Comparison of ENCODE assay signal across 9 cellular contexts in genomic region chr3:47010050-47010712, GRCh38. TPM values are rescaled to one million over a fixed set of nuclear protein-coding genes. Genes with fewer than 3 reads are reported as not detected.
DNase-seq lines count a peak whose midpoint lies in the region; ATAC-seq and TF ChIP-seq lines count a peak whose summit lies in the region.
"Had no signal": no experiment of that assay in that cellular context is flagged by ENCODE, and none has a peak within 500 bp of the region (broad histone marks: within the 10 kb centered on the region; RNA-seq: fewer than 3 reads in every experiment).

No MANE protein-coding gene starts in this region.

- peak overlapping the region; percentile 59 for H3K27ac Mint-ChIP-seq in activated naive CD4-positive, alpha-beta T cell treated with anti-CD3 and anti-CD28 coated beads, Interleukin-2, amount 50 U/mL, for 24 hours

- no peak for TF ChIP-seq POLR2A in gastrocnemius medialis (IDR thresholded peaks at IDR 0.05)
- no peak for TF ChIP-seq POLR2A in GM18505 (IDR thresholded peaks at IDR 0.05; ENCODE audit: borderline replicate concordance, extremely low read depth, insufficient read depth, insufficient read length)

- H3K36me3 ChIP-seq in gastrocnemius medialis, result peaks cover 0 to 5% of the 10 kb centered on the region in 2 donors

- H3K4me3 ChIP-seq in right cardiac atrium (ENCODE audit: low read length), result peak overlapping the region; percentile 46
- H3K4me3 ChIP-seq in gastrocnemius medialis, result peak overlapping the region; percentile 55 to 71 (median 66)

- TF ChIP-seq CTCF in GM13976 (IDR thresholded peaks at IDR 0.05; ENCODE audit: borderline replicate concordance, control extremely low read depth, extremely low read depth, insufficient read depth, missing control alignments), result no peak
- no peak for TF ChIP-seq CTCF in gastrocnemius medialis (IDR thresholded peaks at IDR 0.05 in 4 of 5, conservative IDR thresholded peaks at IDR 0.05 in 1 of 5)

- H3K4me3 Mint-ChIP-seq in activated naive CD4-positive, alpha-beta T cell treated with anti-CD3 and anti-CD28 coated beads, Interleukin-2, amount 50 U/mL, for 24 hours, result peak overlapping the region; percentile 66

- ATAC-seq in right cardiac atrium (peak; percentile 4 to 29), gastrocnemius medialis (no peak), GM18505 (IDR thresholded peaks at IDR 0.05; ENCODE audit: unreplicated experiment) (no peak)

- H3K27me3 Mint-ChIP-seq in activated naive CD4-positive, alpha-beta T cell treated with anti-CD3 and anti-CD28 coated beads, Interleukin-2, amount 50 U/mL, for 24 hours, result no peaks in the 10 kb centered on the region

- in situ Hi-C loops in GM13976 (cut with MboI; ENCODE audit: low sequenced_read_pairs, unreplicated experiment), result loop anchor here (25.0 kb wide), 1 partner anchor 352 kb away; no protein-coding TSS in a partner anchor
- in situ Hi-C loops in gastrocnemius medialis (cut with MboI; ENCODE audit: low sequenced_read_pairs in 4 of 4), result loop anchor here in 1 of 4 donors (25.0 kb wide), 1 partner anchor 323 kb away; the partner anchor contains the start of gene ALS2CL

- H3K4me1 Mint-ChIP-seq in activated naive CD4-positive, alpha-beta T cell treated with anti-CD3 and anti-CD28 coated beads, Interleukin-2, amount 50 U/mL, for 24 hours, result peaks cover 4% of the 10 kb centered on the region

- intact Hi-C loops in right cardiac atrium (cut with DNase I), result no loop called here
- intact Hi-C loops in gastrocnemius medialis (cut with DNase I; ENCODE audit: low total_unique reads), result no loop called here

- H3K27me3 ChIP-seq in right cardiac atrium (ENCODE audit: control insufficient read depth, insufficient read depth) (no peaks in the 10 kb centered on the region), gastrocnemius medialis (no peaks in the 10 kb centered on the region)

- H3K27ac ChIP-seq in right cardiac atrium (ENCODE audit: low read length), result peak overlapping the region; percentile 82
- H3K27ac ChIP-seq in gastrocnemius medialis, result peak overlapping the region; percentile 85 to 88 (median 86)

- H3K36me3 Mint-ChIP-seq in activated naive CD4-positive, alpha-beta T cell treated with anti-CD3 and anti-CD28 coated beads, Interleukin-2, amount 50 U/mL, for 24 hours, result no peaks in the 10 kb centered on the region

- H3K4me1 ChIP-seq in right cardiac atrium (ENCODE audit: control insufficient read depth, insufficient read depth, low read length), result no peaks in the 10 kb centered on the region
- peaks cover 5 to 18% of the 10 kb centered on the region in 2 donors for H3K4me1 ChIP-seq in gastrocnemius medialis

- 64% methylated on average over 27 of the region's 27 CpGs for WGBS in right cardiac atrium

- H3K9me3 Mint-ChIP-seq in activated naive CD4-positive, alpha-beta T cell treated with anti-CD3 and anti-CD28 coated beads, Interleukin-2, amount 50 U/mL, for 24 hours, result no peaks in the 10 kb centered on the region

- H3K9me3 ChIP-seq in right cardiac atrium (ENCODE audit: control insufficient read depth, low read length), result no peaks in the 10 kb centered on the region
- no peaks in the 10 kb centered on the region for H3K9me3 ChIP-seq in gastrocnemius medialis

- DNase-seq in GM13976 (ENCODE audit: low spot score), result peak; percentile 22
- peak; percentile 32 to 79 (median 62) for DNase-seq in right cardiac atrium
- no peak for DNase-seq in gastrocnemius medialis
- DNase-seq in AG20443 (ENCODE audit: low spot score), result no peak
- DNase-seq in NCI-H2196 treated with DMSO at 0.1 percent for 48 hours (lab: John Stamatoyannopoulos, UW; ENCODE audit: unreplicated experiment), result no peak
- no peak for DNase-seq in activated CD4-positive, alpha-beta T cell treated with anti-CD3 and anti-CD28 coated beads for 1 hour
- DNase-seq: RPMI8226 had no signal

RNA-seq across cellular contexts. Expression of gene NBEAL2, which starts 30.7 kb away (rescaled TPM):
- total RNA-seq in right cardiac atrium, result 10 to 100 TPM; 15.9 to 20.1 (median 17.3) TPM
- polyA plus RNA-seq in right cardiac atrium, result 13.7 TPM
- total RNA-seq in gastrocnemius medialis, result 1 to 10 TPM; 4.1 to 8.7 (median 7.5) TPM

RNA-seq across cellular contexts. Expression of gene CCDC12, which starts 33.6 kb away (rescaled TPM):
- 10 to 100 TPM; 31.2 to 37.7 (median 34.2) TPM for total RNA-seq in right cardiac atrium
- 58.0 TPM for polyA plus RNA-seq in right cardiac atrium
- total RNA-seq in gastrocnemius medialis, result 10 to 100 TPM; 24.6 to 32.0 (median 29.0) TPM

Comparison
In these comparisons a context has a peak if more than half of its experiments do, and no peak if none do; other contexts are left out.
1. DNase-seq: peak in GM13976 (single experiment) and right cardiac atrium (3 of 3); none in gastrocnemius medialis (0 of 2), AG20443 (single experiment), NCI-H2196 treated with DMSO at 0.1 percent for 48 hours (single experiment) and activated CD4-positive, alpha-beta T cell treated with anti-CD3 and anti-CD28 coated beads for 1 hour (single experiment).
2. ATAC-seq: peak in right cardiac atrium (2 of 2); none in gastrocnemius medialis (0 of 2) and GM18505 (single experiment).